ENCODE assay signal across 24 cellular contexts in the genomic region with DNA sequence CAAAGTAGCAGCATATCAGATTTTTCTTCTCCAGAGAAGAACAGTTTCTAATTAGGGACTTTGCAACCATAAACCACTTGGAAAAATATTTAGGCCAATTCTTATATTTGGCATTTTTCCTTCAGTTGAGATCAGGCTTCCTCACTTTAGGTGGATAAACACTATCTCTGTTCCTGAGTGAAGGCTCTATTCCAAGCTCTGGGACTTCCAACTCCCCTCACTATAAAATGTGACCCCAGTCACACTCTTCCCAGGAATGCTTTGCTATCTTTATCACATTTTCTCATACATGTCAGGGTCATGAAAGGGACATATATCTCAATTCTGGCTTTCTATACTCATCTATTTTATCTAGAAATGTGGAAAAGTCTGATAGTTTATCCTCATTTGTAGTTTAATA.
DNase-seq lines count a peak whose midpoint lies in the region; ATAC-seq, FAIRE-seq and TF ChIP-seq lines count a peak whose summit lies in the region.
"Had no signal": no experiment of that assay in that cellular context is flagged by ENCODE, and none has a peak within 500 bp of the region (broad histone marks: within the 10 kb centered on the region; RNA-seq: fewer than 3 reads in every experiment).

No MANE protein-coding gene starts in this region.

- H3K9me3 ChIP-seq in endothelial cell of umbilical vein (replicated peaks; ENCODE audit: control insufficient read depth, insufficient read depth, low read length) = no peaks in the 10 kb centered on the region
- H3K9me3 ChIP-seq in Peyer's patch = no peaks in the 10 kb centered on the region
- H3K9me3 ChIP-seq: A549, BE2C had no signal

- H3K27ac Mint-ChIP-seq in nephron = peak overlapping the region; percentile 52 to 59 (median 57)
- H3K27ac Mint-ChIP-seq in immature natural killer cell = no peak overlapping the region
- no peak overlapping the region for H3K27ac Mint-ChIP-seq in natural killer cell
- H3K27ac Mint-ChIP-seq: CD14-positive monocyte; CD4-positive, alpha-beta T cell; CD8-positive, alpha-beta memory T cell; GM23338; H9 had no signal

- peaks cover 22% of the 10 kb centered on the region for H3K4me1 Mint-ChIP-seq in nephron
- H3K4me1 Mint-ChIP-seq in immature natural killer cell = peaks cover 6 to 13% of the 10 kb centered on the region in 2 donors
- peaks cover 0 to 5% of the 10 kb centered on the region in 2 donors for H3K4me1 Mint-ChIP-seq in natural killer cell
- H3K4me1 Mint-ChIP-seq: CD14-positive monocyte; CD8-positive, alpha-beta memory T cell had no signal

- TF ChIP-seq POLR2A in endothelial cell of umbilical vein (IDR thresholded peaks at IDR 0.05; ENCODE audit: low read depth, low read length) = no peak
- no peak for TF ChIP-seq POLR2A in Peyer's patch (IDR thresholded peaks at IDR 0.05)

- CTCF ChIA-PET in endothelial cell of umbilical vein (lab: Charles Lee) = no interaction called here

- no peaks in the 10 kb centered on the region for H3K79me2 ChIP-seq in endothelial cell of umbilical vein (ENCODE audit: control insufficient read depth, insufficient read depth, low read length)

- peaks cover 11% of the 10 kb centered on the region for H3K9me3 Mint-ChIP-seq in nephron
- H3K9me3 Mint-ChIP-seq in immature natural killer cell = peaks cover 0 to 4% (median 2%) of the 10 kb centered on the region in 6 donors
- H3K9me3 Mint-ChIP-seq in natural killer cell = peaks cover 0 to 3% of the 10 kb centered on the region in 2 donors

- no peaks in the 10 kb centered on the region for H3K27me3 ChIP-seq in endothelial cell of umbilical vein (ENCODE audit: control insufficient read depth in 2 of 2, insufficient read depth in 2 of 2, low read length in 2 of 2)
- no peaks in the 10 kb centered on the region for H3K27me3 ChIP-seq in Peyer's patch
- H3K27me3 ChIP-seq: BE2C; BLaER1 treated with 17β-estradiol and CSF1 and Interleukin-3, amounts not matched to agents 10 nM and 100 nM had no signal

- H3K4me3 Mint-ChIP-seq in nephron (no peak overlapping the region), immature natural killer cell (no peak overlapping the region), natural killer cell (no peak overlapping the region)
- H3K4me3 Mint-ChIP-seq: CD14-positive monocyte; CD4-positive, alpha-beta T cell; CD8-positive, alpha-beta memory T cell; GM23338; H9 had no signal

- FAIRE-seq in endothelial cell of umbilical vein (lab: Jason Lieb, UNC) = peak; percentile 48
- FAIRE-seq: A549, D721Med, GM12878 had no signal

- peak; percentile 21 for DNase-seq in dermis blood vessel endothelial cell
- DNase-seq in endothelial cell of umbilical vein (ENCODE audit: low read depth, low spot score) = peak; percentile 57
- no peak for DNase-seq in Peyer's patch
- no peak for DNase-seq in immature natural killer cell
- no peak for DNase-seq in natural killer cell
- DNase-seq: 8988T; ACHN; AML-193; BE2C; CD4-positive, alpha-beta T cell; CD8-positive, alpha-beta memory T cell; DMS 273 treated with DMSO at 0.1 percent for 48 hours; DMS79; EL; GDM1; H9 had no signal

- no peak for ATAC-seq in natural killer cell
- ATAC-seq: A549, GM12878, GM23338, HCT116 had no signal

- no peaks in the 10 kb centered on the region for H3K36me3 ChIP-seq in endothelial cell of umbilical vein (ENCODE audit: control insufficient read depth in 2 of 2, extremely low read depth in 1 of 2, insufficient read depth in 2 of 2, low read length in 2 of 2)
- no peaks in the 10 kb centered on the region for H3K36me3 ChIP-seq in Peyer's patch
- H3K36me3 ChIP-seq: BE2C; BLaER1 treated with 17β-estradiol and CSF1 and Interleukin-3, amounts not matched to agents 10 nM and 100 nM had no signal

- TF ChIP-seq CTCF in endothelial cell of umbilical vein (IDR thresholded peaks at IDR 0.05; ENCODE audit: extremely low read depth in 1 of 2, insufficient read depth in 1 of 2, low read depth in 1 of 2, low read length in 2 of 2) (no peak), nephron (IDR thresholded peaks at IDR 0.05; ENCODE audit: unreplicated experiment in 3 of 3) (no peak), Peyer's patch (IDR thresholded peaks at IDR 0.05) (no peak), natural killer cell (IDR thresholded peaks at IDR 0.05) (no peak)

- peaks cover 3% of the 10 kb centered on the region for H3K36me3 Mint-ChIP-seq in nephron (ENCODE audit: low read depth)
- no peaks in the 10 kb centered on the region for H3K36me3 Mint-ChIP-seq in immature natural killer cell
- H3K36me3 Mint-ChIP-seq in natural killer cell = no peaks in the 10 kb centered on the region
- H3K36me3 Mint-ChIP-seq: CD14-positive monocyte; CD8-positive, alpha-beta memory T cell had no signal

- no peaks in the 10 kb centered on the region for H3K9me1 ChIP-seq in endothelial cell of umbilical vein (replicated peaks; ENCODE audit: control insufficient read depth, extremely low read depth, insufficient read depth, low read length)

- intact Hi-C loops in endothelial cell of umbilical vein (cut with micrococcal nuclease) = no loop called here
- intact Hi-C loops in natural killer cell (cut with micrococcal nuclease) = no loop called here

- H3K27ac ChIP-seq in endothelial cell of umbilical vein (ENCODE audit: insufficient read depth, low read depth, low read length) = no peak overlapping the region
- H3K27ac ChIP-seq in Peyer's patch = no peak overlapping the region
- H3K27ac ChIP-seq: A549; BLaER1 treated with 17β-estradiol and CSF1 and Interleukin-3, amounts not matched to agents 10 nM and 100 nM had no signal

- H3K4me2 ChIP-seq in endothelial cell of umbilical vein (ENCODE audit: insufficient read depth, low read length) = no peak overlapping the region
- H3K4me2 ChIP-seq: A549; BLaER1 treated with 17β-estradiol and CSF1 and Interleukin-3, amounts not matched to agents 10 nM and 100 nM; GM23338 had no signal

- dilution Hi-C loops in endothelial cell of umbilical vein (cut with MboI; ENCODE audit: extremely low pct_ligation_motif_present, low sequenced_read_pairs) = no loop called here

- no peak overlapping the region for H3K9ac ChIP-seq in endothelial cell of umbilical vein (replicated peaks; ENCODE audit: extremely low read depth, insufficient read depth, low read length)
- H3K9ac ChIP-seq: BLaER1 treated with 17β-estradiol and CSF1 and Interleukin-3, amounts not matched to agents 10 nM and 100 nM had no signal

- no peaks in the 10 kb centered on the region for H4K20me1 ChIP-seq in endothelial cell of umbilical vein (replicated peaks; ENCODE audit: control insufficient read depth, extremely low read depth, insufficient read depth, low read length)
- H4K20me1 ChIP-seq: BLaER1 treated with 17β-estradiol and CSF1 and Interleukin-3, amounts not matched to agents 10 nM and 100 nM had no signal

- H3K4me3 ChIP-seq in endothelial cell of umbilical vein (replicated peaks in 1 of 3; ENCODE audit: insufficient read depth in 1 of 3, low read depth in 1 of 3, low read length in 3 of 3) = no peak overlapping the region
- no peak overlapping the region for H3K4me3 ChIP-seq in Peyer's patch
- H3K4me3 ChIP-seq: A549; BLaER1 treated with 17β-estradiol and CSF1 and Interleukin-3, amounts not matched to agents 10 nM and 100 nM; GM12878; GM23338 had no signal

- H3K27me3 Mint-ChIP-seq in nephron (ENCODE audit: low read depth) (no peaks in the 10 kb centered on the region), immature natural killer cell (ENCODE audit: low read depth in 3 of 3) (peaks cover 0 to 4% (median 0%) of the 10 kb centered on the region in 3 donors), natural killer cell (ENCODE audit: low read depth in 2 of 2) (no peaks in the 10 kb centered on the region)
- H3K27me3 Mint-ChIP-seq: CD4-positive, alpha-beta T cell; CD8-positive, alpha-beta memory T cell had no signal

- no peak overlapping the region for H2AFZ ChIP-seq in endothelial cell of umbilical vein (ENCODE audit: low read depth, low read length)
- H2AFZ ChIP-seq: GM23338 had no signal

- POLR2A ChIA-PET in endothelial cell of umbilical vein (lab: Charles Lee) = no interaction called here

- no TSS peak for BruUV-seq in endothelial cell of umbilical vein (replicated peaks; lab: Mats Ljungman, UMichigan)

- H3K4me1 ChIP-seq in endothelial cell of umbilical vein (ENCODE audit: control insufficient read depth, extremely low read depth, insufficient read depth, low read length) (peaks cover 6% of the 10 kb centered on the region), Peyer's patch (no peaks in the 10 kb centered on the region)
- H3K4me1 ChIP-seq: A549; BE2C; BLaER1 treated with 17β-estradiol and CSF1 and Interleukin-3, amounts not matched to agents 10 nM and 100 nM had no signal

TF ChIP-seq in endothelial cell of umbilical vein, 7 proteins besides CTCF, POLR2A, EP300 and RAD21:
- no peak for TF ChIP-seq EZH2 (IDR thresholded peaks at IDR 0.05; ENCODE audit: borderline replicate concordance, low read depth, low read length, severe bottlenecking)
- TF ChIP-seq MYC (IDR thresholded peaks at IDR 0.05; ENCODE audit: low read depth, low read length) = no peak
- TF ChIP-seq, protein P1, sequence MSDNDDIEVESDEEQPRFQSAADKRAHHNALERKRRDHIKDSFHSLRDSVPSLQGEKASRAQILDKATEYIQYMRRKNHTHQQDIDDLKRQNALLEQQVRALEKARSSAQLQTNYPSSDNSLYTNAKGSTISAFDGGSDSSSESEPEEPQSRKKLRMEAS (IDR thresholded peaks at IDR 0.05; ENCODE audit: insufficient read depth, insufficient read length) = no peak
- TF ChIP-seq GATA2 (IDR thresholded peaks at IDR 0.05; ENCODE audit: insufficient read depth, insufficient read length, low read depth, low read length) = no peak

Comparison
In these comparisons a context has a peak if more than half of its experiments do, and no peak if none do; other contexts are left out.
1. DNase-seq: peak in dermis blood vessel endothelial cell (single experiment) and endothelial cell of umbilical vein (single experiment); none in Peyer's patch (0 of 3), immature natural killer cell (0 of 3) and natural killer cell (single experiment).
2. H3K27ac Mint-ChIP-seq: peak in nephron (3 of 3); none in immature natural killer cell (0 of 6) and natural killer cell (0 of 2).